In genomic region chr6:142474446-142475289, GRCh38 we compare ENCODE assay signal across 8 cellular contexts.
A peak's percentile ranks its signal among the peaks of the same experiment; 100 is the strongest.
DNase-seq lines count a peak whose midpoint lies in the region; ATAC-seq and TF ChIP-seq lines count a peak whose summit lies in the region.

No MANE protein-coding gene starts in this region.

- H3K4me3 ChIP-seq in MM.1S (ENCODE audit: low read length) = no peak overlapping the region
- no peak overlapping the region for H3K4me3 ChIP-seq in fibroblast of lung (replicated peaks in 1 of 4; ENCODE audit: control extremely low read depth in 1 of 4, insufficient read depth in 1 of 4, low read depth in 3 of 4, low read length in 4 of 4)
- H3K4me3 ChIP-seq in neutrophil (ENCODE audit: low read depth in 1 of 2, low read length in 1 of 2) = no peak overlapping the region

- DNase-seq in DMS114 treated with DMSO at 0.1 percent for 48 hours (lab: John Stamatoyannopoulos, UW; ENCODE audit: unreplicated experiment) = peak; percentile 44
- peak; percentile 26 for DNase-seq in GM20000 (ENCODE audit: low spot score)
- peak; percentile 14 for DNase-seq in MM.1S
- DNase-seq in fibroblast of lung (ENCODE audit: low read depth in 2 of 2) = peak; percentile 49 to 80
- DNase-seq in activated naive CD4-positive, alpha-beta T cell treated with anti-CD3 and anti-CD28 coated beads, Interleukin-2, amount 50 U/mL, for 72 hours (ENCODE audit: low spot score in 2 of 2) = no peak
- DNase-seq in ureter (ENCODE audit: low spot score) = no peak

- H3K9me2 ChIP-seq in MM.1S (replicated peaks; ENCODE audit: insufficient read depth, low read length) = no peaks in the 10 kb centered on the region

- H3F3A ChIP-seq in MM.1S (ENCODE audit: insufficient read depth, low read length) = no peaks in the 10 kb centered on the region

- H3K4me2 ChIP-seq in MM.1S (ENCODE audit: low read depth, low read length) (no peak overlapping the region), fibroblast of lung (ENCODE audit: extremely low read depth, insufficient read depth, low read length) (peak overlapping the region; percentile 56)

- H3K4me1 ChIP-seq in MM.1S (ENCODE audit: low read length) (no peaks in the 10 kb centered on the region), fibroblast of lung (ENCODE audit: control insufficient read depth, extremely low read depth, insufficient read depth, low read length) (no peaks in the 10 kb centered on the region), neutrophil (ENCODE audit: control insufficient read depth in 1 of 2, insufficient read depth in 1 of 2, low read depth in 1 of 2, low read length in 1 of 2) (no peaks in the 10 kb centered on the region)

- no peak overlapping the region for H3K27ac Mint-ChIP-seq in activated naive CD4-positive, alpha-beta T cell treated with anti-CD3 and anti-CD28 coated beads, Interleukin-2, amount 50 U/mL, for 72 hours

- H3K27me3 ChIP-seq in MM.1S (replicated peaks; ENCODE audit: insufficient read depth, low read length) (no peaks in the 10 kb centered on the region), fibroblast of lung (ENCODE audit: control insufficient read depth, insufficient read depth, low read length) (no peaks in the 10 kb centered on the region), neutrophil (no peaks in the 10 kb centered on the region)

- H3K27ac ChIP-seq in MM.1S (ENCODE audit: low read length) (no peak overlapping the region), fibroblast of lung (ENCODE audit: insufficient read depth, low read length) (no peak overlapping the region), neutrophil (no peak overlapping the region)

- H3K36me3 ChIP-seq in MM.1S (replicated peaks; ENCODE audit: insufficient read depth, low read length) (no peaks in the 10 kb centered on the region), fibroblast of lung (ENCODE audit: control insufficient read depth, insufficient read depth, low read length) (no peaks in the 10 kb centered on the region), neutrophil (no peaks in the 10 kb centered on the region)

- no peak overlapping the region for H2AFZ ChIP-seq in MM.1S (ENCODE audit: low read length)
- H2AFZ ChIP-seq in fibroblast of lung (ENCODE audit: low read length) = peak overlapping the region; percentile 37

- H4K20me1 ChIP-seq in MM.1S (ENCODE audit: insufficient read depth, low read length) = no peaks in the 10 kb centered on the region
- no peaks in the 10 kb centered on the region for H4K20me1 ChIP-seq in fibroblast of lung (ENCODE audit: control insufficient read depth, extremely low read depth, insufficient read depth, low read length)

- ATAC-seq in SK-N-SH treated with all-trans-retinoic acid at 6 μM for 48 hours = peak; percentile 94
- no peak for ATAC-seq in activated naive CD4-positive, alpha-beta T cell treated with anti-CD3 and anti-CD28 coated beads, Interleukin-2, amount 50 U/mL, for 72 hours

- H3K36me3 Mint-ChIP-seq in activated naive CD4-positive, alpha-beta T cell treated with anti-CD3 and anti-CD28 coated beads, Interleukin-2, amount 50 U/mL, for 72 hours = peaks cover 0 to 17% of the 10 kb centered on the region in 2 donors

- no peak overlapping the region for H3K9ac ChIP-seq in MM.1S (ENCODE audit: low read length)
- no peak overlapping the region for H3K9ac ChIP-seq in fibroblast of lung (ENCODE audit: insufficient read depth, low read length)

- peaks cover 0 to 5% of the 10 kb centered on the region in 2 donors for H3K9me3 Mint-ChIP-seq in activated naive CD4-positive, alpha-beta T cell treated with anti-CD3 and anti-CD28 coated beads, Interleukin-2, amount 50 U/mL, for 72 hours

- TF ChIP-seq CTCF in GM20000 (IDR thresholded peaks at IDR 0.05; ENCODE audit: extremely low read depth, missing control alignments) (peak; percentile 36), MM.1S (IDR thresholded peaks at IDR 0.05; ENCODE audit: low read length) (peak; percentile 51), fibroblast of lung (conservative IDR thresholded peaks at IDR 0.05 in 1 of 2, IDR thresholded peaks at IDR 0.05 in 1 of 2; ENCODE audit: low read depth in 1 of 2, low read length in 2 of 2) (peak; percentile 37 to 58), neutrophil (IDR thresholded peaks at IDR 0.05) (peak; percentile 66)

- H3K9me3 ChIP-seq in MM.1S (replicated peaks; ENCODE audit: insufficient read depth, low read length) (no peaks in the 10 kb centered on the region), fibroblast of lung (ENCODE audit: control insufficient read depth, insufficient read depth, low read depth, low read length) (no peaks in the 10 kb centered on the region), neutrophil (no peaks in the 10 kb centered on the region)

- H3K79me2 ChIP-seq in MM.1S (ENCODE audit: low read length) (no peaks in the 10 kb centered on the region), fibroblast of lung (ENCODE audit: control insufficient read depth, insufficient read depth, low read length) (no peaks in the 10 kb centered on the region)

TF ChIP-seq in SK-N-SH treated with all-trans-retinoic acid at 6 μM for 48 hours, 23 proteins besides CTCF, POLR2A, EP300 and RAD21 (continues in another document):
- no peak for TF ChIP-seq POU6F1 (CRISPR knock-in tag; IDR thresholded peaks at IDR 0.05; ENCODE audit: borderline replicate concordance, low read depth)
- TF ChIP-seq ZFP3 (CRISPR knock-in tag; IDR thresholded peaks at IDR 0.05) = no peak
- TF ChIP-seq TCF4 (CRISPR knock-in tag; IDR thresholded peaks at IDR 0.05; ENCODE audit: borderline replicate concordance) = no peak
- no peak for TF ChIP-seq ZNF8 (CRISPR knock-in tag; IDR thresholded peaks at IDR 0.05)
- TF ChIP-seq RARB (CRISPR knock-in tag; IDR thresholded peaks at IDR 0.05) = no peak
- TF ChIP-seq ARNTL (CRISPR knock-in tag; IDR thresholded peaks at IDR 0.05; ENCODE audit: borderline replicate concordance, low read depth) = no peak
- no peak for TF ChIP-seq ESRRG (CRISPR knock-in tag; IDR thresholded peaks at IDR 0.05)
- TF ChIP-seq SNAI2 (CRISPR knock-in tag; IDR thresholded peaks at IDR 0.05) = no peak
- no peak for TF ChIP-seq TOX (CRISPR knock-in tag; IDR thresholded peaks at IDR 0.05; ENCODE audit: borderline replicate concordance)
- no peak for TF ChIP-seq ZFP30 (CRISPR knock-in tag; IDR thresholded peaks at IDR 0.05)
- TF ChIP-seq, protein P1, sequence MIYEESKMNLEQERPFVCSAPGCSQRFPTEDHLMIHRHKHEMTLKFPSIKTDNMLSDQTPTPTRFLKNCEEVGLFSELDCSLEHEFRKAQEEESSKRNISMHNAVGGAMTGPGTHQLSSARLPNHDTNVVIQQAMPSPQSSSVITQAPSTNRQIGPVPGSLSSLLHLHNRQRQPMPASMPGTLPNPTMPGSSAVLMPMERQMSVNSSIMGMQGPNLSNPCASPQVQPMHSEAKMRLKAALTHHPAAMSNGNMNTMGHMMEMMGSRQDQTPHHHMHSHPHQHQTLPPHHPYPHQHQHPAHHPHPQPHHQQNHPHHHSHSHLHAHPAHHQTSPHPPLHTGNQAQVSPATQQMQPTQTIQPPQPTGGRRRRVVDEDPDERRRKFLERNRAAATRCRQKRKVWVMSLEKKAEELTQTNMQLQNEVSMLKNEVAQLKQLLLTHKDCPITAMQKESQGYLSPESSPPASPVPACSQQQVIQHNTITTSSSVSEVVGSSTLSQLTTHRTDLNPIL (CRISPR knock-in tag; IDR thresholded peaks at IDR 0.05; ENCODE audit: low read depth) = no peak
- TF ChIP-seq GLIS3 (CRISPR knock-in tag; IDR thresholded peaks at IDR 0.05) = no peak
- no peak for TF ChIP-seq TSHZ2 (CRISPR knock-in tag; IDR thresholded peaks at IDR 0.05)
- no peak for TF ChIP-seq ZNF565 (CRISPR knock-in tag; conservative IDR thresholded peaks at IDR 0.05; ENCODE audit: low read depth)
- TF ChIP-seq CSDC2 (CRISPR knock-in tag; IDR thresholded peaks at IDR 0.05) = no peak
- TF ChIP-seq ISL1 (CRISPR knock-in tag; IDR thresholded peaks at IDR 0.05) = no peak
- no peak for TF ChIP-seq BACH2 (CRISPR knock-in tag; IDR thresholded peaks at IDR 0.05; ENCODE audit: borderline replicate concordance)

Comparison
In these comparisons a context has a peak if more than half of its experiments do, and no peak if none do; other contexts are left out.
1. DNase-seq: peak in DMS114 treated with DMSO at 0.1 percent for 48 hours (single experiment), GM20000 (single experiment), MM.1S (single experiment) and fibroblast of lung (2 of 2); none in activated naive CD4-positive, alpha-beta T cell treated with anti-CD3 and anti-CD28 coated beads, Interleukin-2, amount 50 U/mL, for 72 hours (0 of 2) and ureter (single experiment).
2. Peak in every context shown above with its lines, with median percentiles within 50 percentile points of each other: CTCF ChIP-seq.